Comparison of ENCODE assay signal across 18 cellular contexts in genomic region chr10:120042705-120043104, GRCh38.
"Had no signal": no experiment of that assay in that cellular context is flagged by ENCODE, and none has a peak within 500 bp of the region (broad histone marks: within the 10 kb centered on the region; RNA-seq: fewer than 3 reads in every experiment).

No MANE protein-coding gene starts in this region.

- DNase-seq: cortex of kidney; effector memory CD8-positive, alpha-beta T cell; gastrocnemius medialis; heart left ventricle; kidney; natural killer cell; occipital lobe; ovary; posterior cingulate gyrus; psoas muscle; right cardiac atrium; sigmoid colon; stimulated activated CD4-positive, alpha-beta T cell treated with anti-CD3 and anti-CD28 coated beads, Interleukin-2, amount 100 ng/mL, for 24 hours; stimulated activated CD4-positive, alpha-beta T cell treated with anti-CD3 and anti-CD28 coated beads, Interleukin-4, amount 100 ng/mL, for 24 hours; stimulated activated naive CD8-positive, alpha-beta T cell treated with anti-CD3 and anti-CD28 coated beads, Interleukin-15, Interleukin-2, amounts not matched to agents 100 U/mL and 50 U/mL, for 24 hours; substantia nigra; testis; upper lobe of left lung had no signal
